Comparison of ENCODE assay signal across 15 cellular contexts in the genomic region with DNA sequence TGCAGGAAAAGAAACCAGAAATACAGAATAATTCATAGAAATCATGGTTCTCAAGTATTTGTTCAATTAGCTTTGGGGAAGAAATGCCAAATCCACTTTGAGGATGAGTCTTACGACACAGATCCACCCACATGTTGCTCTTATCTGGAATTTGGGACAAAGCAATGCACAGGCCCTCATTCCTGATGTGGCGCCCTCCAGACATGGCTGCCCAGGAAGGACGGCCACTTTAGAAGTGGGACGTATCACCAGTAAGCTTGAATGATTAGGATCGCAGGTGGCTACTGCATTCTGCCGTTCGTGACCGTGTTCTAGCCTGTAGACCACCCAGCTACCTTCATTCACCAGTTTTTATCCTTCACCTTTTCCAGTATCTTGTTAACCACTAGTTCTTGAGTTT. TPM values are rescaled to one million over a fixed set of nuclear protein-coding genes. Genes with fewer than 3 reads are reported as not detected.
A peak's percentile ranks its signal among the peaks of the same experiment; 100 is the strongest.
DNase-seq lines count a peak whose midpoint lies in the region; ATAC-seq and TF ChIP-seq lines count a peak whose summit lies in the region.
"Had no signal": no experiment of that assay in that cellular context is flagged by ENCODE, and none has a peak within 500 bp of the region (broad histone marks: within the 10 kb centered on the region; RNA-seq: fewer than 3 reads in every experiment).

No MANE protein-coding gene starts in this region.

- H4K20me1 ChIP-seq in Loucy (ENCODE audit: insufficient read depth, low read length, poor library complexity, severe bottlenecking) = no peaks in the 10 kb centered on the region

- no CpG with 5 or more reads among the region's 8 CpGs for WGBS in trophoblast cell (ENCODE audit: extremely low coverage, insufficient coverage, insufficient read length)
- WGBS in tibial nerve, 2 donors = 84 to 85% methylated on average over 8 of the region's 8 CpGs

- no peak overlapping the region for H2AK5ac ChIP-seq in trophoblast cell (ENCODE audit: low read length)

- no peaks in the 10 kb centered on the region for H3K9me3 ChIP-seq in Loucy (ENCODE audit: insufficient read depth, low read depth, low read length)
- H3K9me3 ChIP-seq in trophoblast cell (ENCODE audit: insufficient read depth, low read depth, low read length) = no peaks in the 10 kb centered on the region
- no peaks in the 10 kb centered on the region for H3K9me3 ChIP-seq in tibial nerve

- peaks cover 4% of the 10 kb centered on the region; the same call in 1 of the 2 replicates for H3K36me3 ChIP-seq in Loucy (ENCODE audit: insufficient read depth, low read length)
- peaks cover 5 to 7% of the 10 kb centered on the region in 2 experiments for H3K36me3 ChIP-seq in trophoblast cell (ENCODE audit: control insufficient read depth in 1 of 2, insufficient read depth in 2 of 2, low read length in 2 of 2)
- H3K36me3 ChIP-seq in tibial nerve = peaks cover 0 to 19% (median 0%) of the 10 kb centered on the region in 3 donors

- H4K91ac ChIP-seq in trophoblast cell (ENCODE audit: low read depth, low read length) = no peak overlapping the region

- H3K27me3 ChIP-seq in Loucy (ENCODE audit: insufficient read depth, low read length, poor library complexity, severe bottlenecking) (no peaks in the 10 kb centered on the region), trophoblast cell (ENCODE audit: insufficient read depth, low read length) (no peaks in the 10 kb centered on the region), tibial nerve (no peaks in the 10 kb centered on the region)

- DNase-seq in activated CD4-positive, alpha-beta T cell treated with anti-CD3 and anti-CD28 coated beads for 36 hours = no peak
- no peak for DNase-seq in activated CD4-positive, alpha-beta T cell treated with anti-CD3 and anti-CD28 coated beads, Interleukin-2, amount 50 U/mL, for 1 hour
- DNase-seq in trophoblast cell = peak; percentile 58 to 80
- DNase-seq in nucleus accumbens (lab: John Stamatoyannopoulos, UW) = no peak
- no peak for DNase-seq in NCI-H2171 treated with DMSO at 0.1 percent for 48 hours (lab: John Stamatoyannopoulos, UW)
- DNase-seq in tibial nerve (ENCODE audit: low spot score in 2 of 2) = no peak
- DNase-seq: DMS 273 treated with DMSO at 0.1 percent for 48 hours, NCI-H774, Right ventricle myocardium superior, WERI-Rb-1 had no signal

- peak overlapping the region; percentile 70 for H3K9ac ChIP-seq in Loucy (ENCODE audit: low read depth, low read length, poor library complexity, severe bottlenecking)
- no peak overlapping the region for H3K9ac ChIP-seq in trophoblast cell (ENCODE audit: low read length)

- CTCF ChIA-PET in activated CD4-positive, alpha-beta T cell treated with anti-CD3 and anti-CD28 coated beads for 36 hours (lab: Charles Lee) = interaction anchor here (0.6 to 3.8 kb wide), 15 partner anchors 9 to 148 kb away, joined by 3 to 15 read pairs (median 3); partner anchors contain the start of gene NIPAL3

- no peak overlapping the region for H2BK120ac ChIP-seq in trophoblast cell (ENCODE audit: insufficient read depth, low read length, poor library complexity)

- H3K4ac ChIP-seq in trophoblast cell (ENCODE audit: low read depth, low read length) = no peak overlapping the region

- POLR2A ChIA-PET in activated CD4-positive, alpha-beta T cell treated with anti-CD3 and anti-CD28 coated beads for 36 hours (lab: Charles Lee) = interaction anchor here (0.7 to 1.6 kb wide), 5 partner anchors 15 to 120 kb away, joined by 3 to 6 read pairs (median 4); partner anchors contain the start of genes NIPAL3 and RCAN3

- H3K4me3 ChIP-seq in Loucy (ENCODE audit: low read length, poor library complexity, severe bottlenecking) = peak overlapping the region; percentile 70
- H3K4me3 ChIP-seq in trophoblast cell (ENCODE audit: low read depth, low read length) = no peak overlapping the region
- H3K4me3 ChIP-seq in tibial nerve = no peak overlapping the region

- H2BK12ac ChIP-seq in trophoblast cell (ENCODE audit: low read length) = no peak overlapping the region

- H3K4me2 ChIP-seq in Loucy (ENCODE audit: low read depth, low read length, poor library complexity, severe bottlenecking) (peak overlapping the region; percentile 75), trophoblast cell (ENCODE audit: low read length) (no peak overlapping the region)

- H3K9me2 ChIP-seq in Loucy (replicated peaks; ENCODE audit: low read depth, low read length) = no peaks in the 10 kb centered on the region

- H3K18ac ChIP-seq in trophoblast cell (ENCODE audit: low read length) = no peak overlapping the region

- H3K4me1 Mint-ChIP-seq in activated CD4-positive, alpha-beta T cell treated with anti-CD3 and anti-CD28 coated beads for 36 hours = peaks cover 81% of the 10 kb centered on the region
- H3K4me1 Mint-ChIP-seq in activated naive CD8-positive, alpha-beta T cell (ENCODE audit: low read depth) = peaks cover 79% of the 10 kb centered on the region

- no peaks in the 10 kb centered on the region for H3K79me1 ChIP-seq in trophoblast cell (ENCODE audit: low read length)

- H4K12ac ChIP-seq in trophoblast cell (ENCODE audit: low read depth, low read length) = no peak overlapping the region

- H3K27ac Mint-ChIP-seq in activated CD4-positive, alpha-beta T cell treated with anti-CD3 and anti-CD28 coated beads for 36 hours = peak overlapping the region; percentile 99
- peak overlapping the region; percentile 99 for H3K27ac Mint-ChIP-seq in activated naive CD8-positive, alpha-beta T cell

- H2BK5ac ChIP-seq in trophoblast cell (ENCODE audit: low read depth, low read length, poor library complexity) = no peak overlapping the region

- no peaks in the 10 kb centered on the region; the same call in 1 of the 2 replicates for H3K79me2 ChIP-seq in Loucy (ENCODE audit: insufficient read depth, low read length)
- H3K79me2 ChIP-seq in trophoblast cell (ENCODE audit: control insufficient read depth, insufficient read depth, low read length, poor library complexity) = no peaks in the 10 kb centered on the region

- H3K27me3 Mint-ChIP-seq in activated CD4-positive, alpha-beta T cell treated with anti-CD3 and anti-CD28 coated beads for 36 hours = no peaks in the 10 kb centered on the region
- no peaks in the 10 kb centered on the region for H3K27me3 Mint-ChIP-seq in activated naive CD8-positive, alpha-beta T cell

- H3K4me1 ChIP-seq in Loucy (ENCODE audit: insufficient read depth, low read length, poor library complexity, severe bottlenecking) = peaks cover 42% of the 10 kb centered on the region
- H3K4me1 ChIP-seq in trophoblast cell (ENCODE audit: control insufficient read depth in 1 of 2, insufficient read depth in 2 of 2, low read length in 2 of 2) = peaks cover 2 to 3% of the 10 kb centered on the region in 2 experiments
- peaks cover 0 to 15% (median 0%) of the 10 kb centered on the region in 4 donors for H3K4me1 ChIP-seq in tibial nerve

- ATAC-seq in activated CD4-positive, alpha-beta T cell treated with anti-CD3 and anti-CD28 coated beads for 36 hours = no peak

- H3K36me3 Mint-ChIP-seq in activated CD4-positive, alpha-beta T cell treated with anti-CD3 and anti-CD28 coated beads for 36 hours (ENCODE audit: low read depth) = peaks cover 58% of the 10 kb centered on the region
- peaks cover 17% of the 10 kb centered on the region for H3K36me3 Mint-ChIP-seq in activated naive CD8-positive, alpha-beta T cell

- no peak overlapping the region for H4K8ac ChIP-seq in trophoblast cell (ENCODE audit: low read depth, low read length)

- peaks cover 4% of the 10 kb centered on the region for H3K9me3 Mint-ChIP-seq in activated CD4-positive, alpha-beta T cell treated with anti-CD3 and anti-CD28 coated beads for 36 hours (ENCODE audit: low read depth)
- H3K9me3 Mint-ChIP-seq in activated naive CD8-positive, alpha-beta T cell (ENCODE audit: low read depth) = no peaks in the 10 kb centered on the region

- TF ChIP-seq CTCF in Loucy (conservative IDR thresholded peaks at IDR 0.05; ENCODE audit: low read length) (no peak), tibial nerve (IDR thresholded peaks at IDR 0.05) (no peak)

- no peak for TF ChIP-seq EP300 in tibial nerve (IDR thresholded peaks at IDR 0.05)

- no peak overlapping the region for H3K14ac ChIP-seq in trophoblast cell (ENCODE audit: low read length)

- H3K4me3 Mint-ChIP-seq in activated CD4-positive, alpha-beta T cell treated with anti-CD3 and anti-CD28 coated beads for 36 hours = peak overlapping the region; percentile 76
- peak overlapping the region; percentile 85 for H3K4me3 Mint-ChIP-seq in activated naive CD8-positive, alpha-beta T cell

- TF ChIP-seq POLR2A in tibial nerve (IDR thresholded peaks at IDR 0.05) = no peak

- intact Hi-C loops in activated CD4-positive, alpha-beta T cell treated with anti-CD3 and anti-CD28 coated beads for 36 hours (cut with DNase I, micrococcal nuclease) = loop anchor here (1.0 to 5.0 kb wide), 9 partner anchors 33 to 495 kb away; partner anchors contain the start of genes RCAN3 (in 2 of the 2), NIPAL3 (in 1 of the 2) and STPG1 (in 1 of the 2)

- H3F3A ChIP-seq in Loucy (ENCODE audit: low read depth) = peaks cover 13% of the 10 kb centered on the region

- H3K23ac ChIP-seq in trophoblast cell (ENCODE audit: low read length) = no peak overlapping the region

- H3K27ac ChIP-seq in trophoblast cell (ENCODE audit: low read depth, low read length) (no peak overlapping the region), tibial nerve (peak overlapping the region in 1 of 4 donors; percentile 78)

- peak overlapping the region; percentile 68; the same call in 1 of the 2 replicates for H2AFZ ChIP-seq in Loucy (ENCODE audit: low read length)
- no peak overlapping the region for H2AFZ ChIP-seq in trophoblast cell (ENCODE audit: insufficient read depth, low read length, poor library complexity)

RNA-seq across cellular contexts. Expression of gene NCMAP, which starts 20.1 kb away (rescaled TPM):
- under 1 TPM in 1 of 2 experiments, not detected in 1; 0.05 TPM for total RNA-seq in activated CD4-positive, alpha-beta T cell treated with anti-CD3 and anti-CD28 coated beads for 36 hours
- 2.6 and 3.2 TPM in 2 replicates for polyA plus RNA-seq in trophoblast cell (2013)
- total RNA-seq in tibial nerve = 100 to 1,000 TPM in 3 of 4 donors, 10 to 100 TPM in 1; 49.2 to 191 (median 141) TPM
- total RNA-seq: A172, chondrocyte, LHCN-M2 had no signal

RNA-seq across cellular contexts. Expression of gene RCAN3, which starts 33.1 kb away (rescaled TPM):
- total RNA-seq in activated CD4-positive, alpha-beta T cell treated with anti-CD3 and anti-CD28 coated beads for 36 hours = 10 to 100 TPM; 62.3 to 67.5 TPM
- polyA plus RNA-seq in trophoblast cell (2013) = 22.6 and 23.6 TPM in 2 replicates
- 10 to 100 TPM in 2 of 4 donors, 1 to 10 TPM in 2; 6.0 to 22.8 (median 10.8) TPM for total RNA-seq in tibial nerve

Comparison
In these comparisons a context has a peak if more than half of its experiments do, and no peak if none do; other contexts are left out.
1. DNase-seq: peak in trophoblast cell (2 of 2); none in activated CD4-positive, alpha-beta T cell treated with anti-CD3 and anti-CD28 coated beads for 36 hours (single experiment), activated CD4-positive, alpha-beta T cell treated with anti-CD3 and anti-CD28 coated beads, Interleukin-2, amount 50 U/mL, for 1 hour (single experiment), nucleus accumbens (0 of 56), NCI-H2171 treated with DMSO at 0.1 percent for 48 hours (single experiment) and tibial nerve (0 of 2).
2. RNA of gene NCMAP, which starts 20.1 kb away (total RNA-seq): 49.2 to 191 TPM in tibial nerve; 0.05 TPM in activated CD4-positive, alpha-beta T cell treated with anti-CD3 and anti-CD28 coated beads for 36 hours; every median in the first group is over 10 times any median in the second.